ENCODE assay signal across 25 cellular contexts in the genomic region with DNA sequence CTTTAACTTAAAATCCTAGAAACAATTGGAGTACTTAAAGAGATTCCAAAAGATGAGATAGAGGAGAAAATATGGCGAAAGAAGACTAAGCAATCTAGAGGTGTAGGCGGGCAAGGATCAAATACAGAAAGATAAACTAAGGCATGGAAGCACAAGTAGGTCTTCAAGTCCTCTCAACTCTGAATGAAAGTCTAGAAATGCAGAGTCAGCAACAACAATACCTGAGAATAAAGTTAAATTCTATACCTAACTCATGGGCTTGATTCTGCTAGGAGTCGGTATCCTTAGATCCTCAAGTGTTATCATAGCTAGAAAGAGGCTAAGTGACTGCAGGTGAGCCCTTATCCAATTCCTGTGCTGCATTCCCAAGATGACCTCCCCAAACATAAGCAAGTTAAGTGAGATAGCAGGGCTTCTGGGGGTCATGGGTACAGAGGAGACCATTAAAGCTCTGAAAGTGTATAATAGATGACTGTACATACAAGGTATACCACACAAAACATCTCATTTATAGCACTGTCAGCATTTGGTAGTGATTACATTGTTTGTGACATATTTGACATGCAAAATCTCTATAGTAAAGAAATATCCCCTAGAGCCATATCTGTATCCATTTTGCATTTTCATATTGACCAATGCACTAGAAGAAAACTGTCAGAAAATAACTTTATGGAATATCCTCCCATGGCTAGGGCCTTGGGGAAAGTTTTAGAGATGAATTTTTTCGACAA.
"Had no signal": no experiment of that assay in that cellular context is flagged by ENCODE, and none has a peak within 500 bp of the region (broad histone marks: within the 10 kb centered on the region; RNA-seq: fewer than 3 reads in every experiment).

No MANE protein-coding gene starts in this region.

- H3K27ac Mint-ChIP-seq: mesothelial cell of epicardium; natural killer cell; nephron progenitor cell; stimulated activated effector memory CD8-positive, alpha-beta T cell treated with anti-CD3 and anti-CD28 coated beads, Interleukin-12 subunit alpha, Interleukin-12 subunit beta, amount 100 ng/mL, for 72 hours; stimulated activated naive CD8-positive, alpha-beta T cell treated with anti-CD3 and anti-CD28 coated beads, Interleukin-15, Interleukin-2, amounts not matched to agents 100 ng/mL and 50 ng/mL, for 24 hours had no signal

- H3K27ac ChIP-seq: left ventricle myocardium inferior, ovary, prostate gland, sigmoid colon, spleen, suprapubic skin, thoracic aorta, tibial artery, upper lobe of right lung had no signal

- H3K4me1 ChIP-seq: left ventricle myocardium inferior, prostate gland, tibial artery had no signal

- H3K4me3 ChIP-seq: left ventricle myocardium inferior, lung, ovary, prostate gland, sigmoid colon, spleen, suprapubic skin, thoracic aorta, tibial artery, upper lobe of right lung had no signal

- H3K36me3 ChIP-seq: left ventricle myocardium inferior, ovary, prostate gland, sigmoid colon, spleen, suprapubic skin, thoracic aorta, tibial artery, upper lobe of right lung had no signal

- H3K4me3 Mint-ChIP-seq: mesothelial cell of epicardium; naive B cell; natural killer cell; nephron progenitor cell; stimulated activated effector memory CD8-positive, alpha-beta T cell treated with anti-CD3 and anti-CD28 coated beads, Interleukin-12 subunit alpha, Interleukin-12 subunit beta, amount 100 ng/mL, for 72 hours; stimulated activated naive CD8-positive, alpha-beta T cell treated with anti-CD3 and anti-CD28 coated beads, Interleukin-15, Interleukin-2, amounts not matched to agents 100 ng/mL and 50 ng/mL, for 24 hours had no signal

- DNase-seq: islet precursor cell; left ventricle myocardium inferior; mesendoderm; naive B cell; natural killer cell; nephron progenitor cell; ovary; retina; right cardiac atrium; sigmoid colon; small intestine; spleen; stimulated activated CD4-positive, alpha-beta T cell treated with anti-CD3 and anti-CD28 coated beads, Interleukin-4, amount 100 ng/mL, for 24 hours; stimulated activated naive CD4-positive, alpha-beta T cell; tibial artery; trophoblast cell; upper lobe of right lung had no signal

- H3K36me3 Mint-ChIP-seq: mesothelial cell of epicardium; naive B cell; natural killer cell; stimulated activated effector memory CD8-positive, alpha-beta T cell treated with anti-CD3 and anti-CD28 coated beads, Interleukin-12 subunit alpha, Interleukin-12 subunit beta, amount 100 ng/mL, for 72 hours had no signal

- FAIRE-seq: small intestine, urothelium cell line had no signal

- H3K9me3 ChIP-seq: left ventricle myocardium inferior, ovary, prostate gland, sigmoid colon, spleen, suprapubic skin, thoracic aorta, tibial artery, upper lobe of right lung had no signal

- H3K27me3 ChIP-seq: ovary, sigmoid colon, spleen, suprapubic skin, tibial artery, upper lobe of right lung had no signal

- H3K9me3 Mint-ChIP-seq: naive B cell; natural killer cell; nephron progenitor cell; stimulated activated effector memory CD8-positive, alpha-beta T cell treated with anti-CD3 and anti-CD28 coated beads, Interleukin-12 subunit alpha, Interleukin-12 subunit beta, amount 100 ng/mL, for 72 hours; stimulated activated naive CD8-positive, alpha-beta T cell treated with anti-CD3 and anti-CD28 coated beads, Interleukin-15, Interleukin-2, amounts not matched to agents 100 ng/mL and 50 ng/mL, for 24 hours had no signal

- ATAC-seq: natural killer cell; right cardiac atrium; stimulated activated effector memory CD8-positive, alpha-beta T cell treated with anti-CD3 and anti-CD28 coated beads, Interleukin-12 subunit alpha, Interleukin-12 subunit beta, amount 100 ng/mL, for 72 hours; upper lobe of right lung had no signal
